8 cellular contexts compared by ENCODE assay signal in the genomic region with DNA sequence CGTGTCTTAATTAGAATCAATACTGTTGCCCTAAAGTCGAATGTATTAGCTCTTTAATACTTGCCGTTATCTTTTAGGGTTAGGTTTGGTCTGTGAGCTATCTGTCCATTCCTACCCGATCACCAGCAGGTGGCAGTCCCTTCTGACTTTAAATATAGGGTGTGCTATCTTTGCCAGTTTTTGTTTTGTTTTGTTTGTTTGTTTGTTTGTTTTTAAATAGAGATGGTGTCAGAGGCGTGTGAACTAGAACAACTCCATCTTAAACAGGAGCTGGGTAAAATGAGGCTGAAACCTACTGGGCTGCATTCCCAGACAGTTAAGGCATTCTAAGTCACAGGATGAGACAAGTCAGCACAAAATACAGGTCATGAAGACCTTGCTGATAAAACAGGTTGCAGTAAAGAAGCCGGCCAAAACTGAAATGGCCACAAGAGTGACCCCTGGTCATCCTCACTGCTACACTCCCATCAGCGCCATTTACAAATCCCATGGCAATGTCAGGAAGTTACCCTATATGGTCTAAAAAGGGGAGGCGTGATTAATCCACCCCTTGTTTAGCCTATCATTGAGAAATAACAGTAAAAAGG. TPM values are rescaled to one million over a fixed set of nuclear protein-coding genes. Genes with fewer than 3 reads are reported as not detected.
DNase-seq lines count a peak whose midpoint lies in the region; FAIRE-seq and TF ChIP-seq lines count a peak whose summit lies in the region.

No MANE protein-coding gene starts in this region.

- 30% methylated on average over 8 of the region's 8 CpGs for WGBS in thymus

- FAIRE-seq in D721Med (lab: Jason Lieb, UNC): no peak

- H3K27me3 ChIP-seq in mucosa of stomach (ENCODE audit: control insufficient read depth, insufficient read depth, low read length): no peaks in the 10 kb centered on the region
- no peaks in the 10 kb centered on the region for H3K27me3 ChIP-seq in thymus (ENCODE audit: control insufficient read depth, insufficient read depth)

- no peaks in the 10 kb centered on the region for H3K9me3 ChIP-seq in HEK293 (ENCODE audit: control insufficient read depth, insufficient read depth, low read depth, low read length)
- no peaks in the 10 kb centered on the region for H3K9me3 ChIP-seq in mucosa of stomach (ENCODE audit: control insufficient read depth, low read length)
- no peaks in the 10 kb centered on the region for H3K9me3 ChIP-seq in thymus (ENCODE audit: control insufficient read depth)

- POLR2A ChIA-PET in HEK293 (lab: Yijun Ruan, JAX): interaction anchor here (1.0 to 2.6 kb wide), 4 partner anchors 10 to 263 kb away, joined by 3 to 10 read pairs (median 4); a partner anchor contains a TSS

- peaks cover 12% of the 10 kb centered on the region; the same call in 1 of the 2 replicates for H3K4me1 ChIP-seq in HEK293 (ENCODE audit: control insufficient read depth, insufficient read depth, low read length)
- peaks cover 17% of the 10 kb centered on the region for H3K4me1 ChIP-seq in mucosa of stomach (ENCODE audit: control insufficient read depth, insufficient read depth, low read length)
- H3K4me1 ChIP-seq in thymus (ENCODE audit: control insufficient read depth, insufficient read depth, low read length): no peaks in the 10 kb centered on the region

- DNase-seq in D721Med (ENCODE audit: insufficient read length, low spot score) (no peak), NCI-H69 (lab: John Stamatoyannopoulos, UW) (peak; percentile 68), epithelial cell of proximal tubule (ENCODE audit: low read depth) (no peak), UCSD-AML1 (lab: John Stamatoyannopoulos, UW; ENCODE audit: unreplicated experiment) (no peak)
- DNase-seq in activated CD8-positive, alpha-beta memory T cell treated with anti-CD3 and anti-CD28 coated beads, Interleukin-2, amount 50 U/mL, for 4 hours: peak; percentile 36

- H3K36me3 ChIP-seq in HEK293 (ENCODE audit: control insufficient read depth in 2 of 2, insufficient read depth in 1 of 2, low read length in 2 of 2): peaks cover 0 to 3% of the 10 kb centered on the region in 2 experiments; a peak in 1 of 3 replicates
- H3K36me3 ChIP-seq in mucosa of stomach (ENCODE audit: control insufficient read depth, insufficient read depth, low read length): no peaks in the 10 kb centered on the region
- no peaks in the 10 kb centered on the region for H3K36me3 ChIP-seq in thymus (ENCODE audit: control insufficient read depth, insufficient read depth)

- no peak overlapping the region; the same call in 1 of the 2 replicates for H3K27ac ChIP-seq in HEK293 (ENCODE audit: extremely low read depth, low read depth, low read length)
- H3K27ac ChIP-seq in thymus (ENCODE audit: low read depth): peak overlapping the region; percentile 3

- CTCF ChIA-PET in HEK293 (lab: Yijun Ruan, JAX): interaction anchor here (0.6 to 2.0 kb wide), 25 partner anchors 9 to 1101 kb away, joined by 3 to 22 read pairs (median 4); a partner anchor contains a TSS

- H3K4me3 ChIP-seq in HEK293 (ENCODE audit: low read depth, low read length) (peak overlapping the region; percentile 93), epithelial cell of proximal tubule (ENCODE audit: low read depth, low read length) (peak overlapping the region; percentile 86), mucosa of stomach (ENCODE audit: low read length) (peak overlapping the region; percentile 82), thymus (ENCODE audit: low read length) (peak overlapping the region; percentile 99)

- H3K9ac ChIP-seq in mucosa of stomach (ENCODE audit: low read length): peak overlapping the region; percentile 69

- TF ChIP-seq CTCF in D721Med (IDR thresholded peaks at IDR 0.05; ENCODE audit: insufficient read depth, missing control alignments): peak; percentile 67
- peak; percentile 46; the same call in 1 of the 2 replicates for TF ChIP-seq CTCF in HEK293 (tag by site-specific recombination; IDR thresholded peaks at IDR 0.05)
- TF ChIP-seq CTCF in epithelial cell of proximal tubule (conservative IDR thresholded peaks at IDR 0.05; ENCODE audit: low read depth, low read length): peak; percentile 77

TF ChIP-seq in HEK293, 187 proteins besides CTCF, POLR2A, EP300 and RAD21 (continues in another document):
- no peak for TF ChIP-seq ZNF664 (tag by site-specific recombination; IDR thresholded peaks at IDR 0.05)
- TF ChIP-seq, protein P1, sequence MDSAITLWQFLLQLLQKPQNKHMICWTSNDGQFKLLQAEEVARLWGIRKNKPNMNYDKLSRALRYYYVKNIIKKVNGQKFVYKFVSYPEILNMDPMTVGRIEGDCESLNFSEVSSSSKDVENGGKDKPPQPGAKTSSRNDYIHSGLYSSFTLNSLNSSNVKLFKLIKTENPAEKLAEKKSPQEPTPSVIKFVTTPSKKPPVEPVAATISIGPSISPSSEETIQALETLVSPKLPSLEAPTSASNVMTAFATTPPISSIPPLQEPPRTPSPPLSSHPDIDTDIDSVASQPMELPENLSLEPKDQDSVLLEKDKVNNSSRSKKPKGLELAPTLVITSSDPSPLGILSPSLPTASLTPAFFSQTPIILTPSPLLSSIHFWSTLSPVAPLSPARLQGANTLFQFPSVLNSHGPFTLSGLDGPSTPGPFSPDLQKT (IDR thresholded peaks at IDR 0.05; ENCODE audit: borderline replicate concordance, low read depth, low read length): no peak
- TF ChIP-seq ZNF843 (tag by site-specific recombination; IDR thresholded peaks at IDR 0.05): no peak
- no peak for TF ChIP-seq ZNF341 (tag by site-specific recombination; IDR thresholded peaks at IDR 0.05; ENCODE audit: low read depth)
- peak; percentile 58 for TF ChIP-seq ZNF366 (tag by site-specific recombination; conservative IDR thresholded peaks at IDR 0.05)
- peak; percentile 68 for TF ChIP-seq ZNF335 (tag by site-specific recombination; conservative IDR thresholded peaks at IDR 0.05)
- TF ChIP-seq, protein P2, sequence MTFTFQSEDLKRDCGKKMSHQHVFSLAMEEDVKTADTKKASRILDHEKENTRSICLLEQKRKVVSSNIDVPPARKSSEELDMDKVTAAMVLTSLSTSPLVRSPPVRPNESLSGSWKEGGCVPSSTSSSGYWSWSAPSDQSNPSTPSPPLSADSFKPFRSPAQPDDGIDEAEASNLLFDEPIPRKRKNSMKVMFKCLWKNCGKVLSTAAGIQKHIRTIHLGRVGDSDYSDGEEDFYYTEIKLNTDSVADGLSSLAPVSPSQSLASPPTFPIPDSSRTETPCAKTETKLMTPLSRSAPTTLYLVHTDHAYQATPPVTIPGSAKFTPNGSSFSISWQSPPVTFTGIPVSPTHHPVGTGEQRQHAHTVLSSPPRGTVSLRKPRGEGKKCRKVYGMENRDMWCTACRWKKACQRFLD (tag by site-specific recombination; IDR thresholded peaks at IDR 0.05): no peak
- TF ChIP-seq ZFP41 (tag by site-specific recombination; IDR thresholded peaks at IDR 0.05; ENCODE audit: borderline replicate concordance): no peak
- TF ChIP-seq FEZF1 (tag by site-specific recombination; IDR thresholded peaks at IDR 0.05): no peak
- TF ChIP-seq, protein P3, sequence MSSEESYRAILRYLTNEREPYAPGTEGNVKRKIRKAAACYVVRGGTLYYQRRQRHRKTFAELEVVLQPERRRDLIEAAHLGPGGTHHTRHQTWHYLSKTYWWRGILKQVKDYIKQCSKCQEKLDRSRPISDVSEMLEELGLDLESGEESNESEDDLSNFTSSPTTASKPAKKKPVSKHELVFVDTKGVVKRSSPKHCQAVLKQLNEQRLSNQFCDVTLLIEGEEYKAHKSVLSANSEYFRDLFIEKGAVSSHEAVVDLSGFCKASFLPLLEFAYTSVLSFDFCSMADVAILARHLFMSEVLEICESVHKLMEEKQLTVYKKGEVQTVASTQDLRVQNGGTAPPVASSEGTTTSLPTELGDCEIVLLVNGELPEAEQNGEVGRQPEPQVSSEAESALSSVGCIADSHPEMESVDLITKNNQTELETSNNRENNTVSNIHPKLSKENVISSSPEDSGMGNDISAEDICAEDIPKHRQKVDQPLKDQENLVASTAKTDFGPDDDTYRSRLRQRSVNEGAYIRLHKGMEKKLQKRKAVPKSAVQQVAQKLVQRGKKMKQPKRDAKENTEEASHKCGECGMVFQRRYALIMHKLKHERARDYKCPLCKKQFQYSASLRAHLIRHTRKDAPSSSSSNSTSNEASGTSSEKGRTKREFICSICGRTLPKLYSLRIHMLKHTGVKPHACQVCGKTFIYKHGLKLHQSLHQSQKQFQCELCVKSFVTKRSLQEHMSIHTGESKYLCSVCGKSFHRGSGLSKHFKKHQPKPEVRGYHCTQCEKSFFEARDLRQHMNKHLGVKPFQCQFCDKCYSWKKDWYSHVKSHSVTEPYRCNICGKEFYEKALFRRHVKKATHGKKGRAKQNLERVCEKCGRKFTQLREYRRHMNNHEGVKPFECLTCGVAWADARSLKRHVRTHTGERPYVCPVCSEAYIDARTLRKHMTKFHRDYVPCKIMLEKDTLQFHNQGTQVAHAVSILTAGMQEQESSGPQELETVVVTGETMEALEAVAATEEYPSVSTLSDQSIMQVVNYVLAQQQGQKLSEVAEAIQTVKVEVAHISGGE (tag by site-specific recombination; conservative IDR thresholded peaks at IDR 0.05; ENCODE audit: low read depth): no peak
- TF ChIP-seq, protein P4, sequence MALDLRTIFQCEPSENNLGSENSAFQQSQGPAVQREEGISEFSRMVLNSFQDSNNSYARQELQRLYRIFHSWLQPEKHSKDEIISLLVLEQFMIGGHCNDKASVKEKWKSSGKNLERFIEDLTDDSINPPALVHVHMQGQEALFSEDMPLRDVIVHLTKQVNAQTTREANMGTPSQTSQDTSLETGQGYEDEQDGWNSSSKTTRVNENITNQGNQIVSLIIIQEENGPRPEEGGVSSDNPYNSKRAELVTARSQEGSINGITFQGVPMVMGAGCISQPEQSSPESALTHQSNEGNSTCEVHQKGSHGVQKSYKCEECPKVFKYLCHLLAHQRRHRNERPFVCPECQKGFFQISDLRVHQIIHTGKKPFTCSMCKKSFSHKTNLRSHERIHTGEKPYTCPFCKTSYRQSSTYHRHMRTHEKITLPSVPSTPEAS (tag by site-specific recombination; IDR thresholded peaks at IDR 0.05): no peak
- peak; percentile 63; the same call in 1 of the 2 replicates for TF ChIP-seq SP7 (tag by site-specific recombination; IDR thresholded peaks at IDR 0.05)
- TF ChIP-seq ZSCAN30 (tag by site-specific recombination; IDR thresholded peaks at IDR 0.05): no peak
- no peak for TF ChIP-seq KLF7 (tag by site-specific recombination; IDR thresholded peaks at IDR 0.05; ENCODE audit: borderline replicate concordance)

RNA-seq across cellular contexts. Expression of a gene that starts 1.5 kb away (rescaled TPM):
- 7.8 and 14.7 TPM in 2 replicates for total RNA-seq in epithelial cell of proximal tubule
- 19.4 TPM for polyA plus RNA-seq in thymus

Comparison
In these comparisons a context has a peak if more than half of its experiments do, and no peak if none do; other contexts are left out.
1. DNase-seq: peak in NCI-H69 (single experiment) and activated CD8-positive, alpha-beta memory T cell treated with anti-CD3 and anti-CD28 coated beads, Interleukin-2, amount 50 U/mL, for 4 hours (single experiment); none in D721Med (single experiment), epithelial cell of proximal tubule (single experiment) and UCSD-AML1 (single experiment).
2. Peak in every context shown above with its lines, with median percentiles within 50 percentile points of each other: CTCF ChIP-seq and H3K4me3 ChIP-seq.